Comparison of ENCODE assay signal across 1 cellular context in the genomic region with DNA sequence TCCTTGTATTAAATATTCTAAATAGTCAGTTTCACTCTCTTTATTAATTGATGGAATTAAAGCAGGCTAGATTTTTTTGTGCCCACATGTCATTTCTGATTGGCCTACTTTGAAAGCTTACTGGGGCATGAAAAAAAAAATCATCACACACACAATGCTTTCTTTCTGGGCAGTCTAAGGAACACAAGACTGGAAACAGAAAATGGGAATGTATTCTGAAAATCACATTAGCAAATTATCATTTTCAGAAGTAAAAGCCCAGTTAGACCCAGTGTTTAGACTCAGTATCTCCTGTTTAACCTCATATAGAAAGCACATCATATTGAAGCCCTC.
TF ChIP-seq lines count a peak whose summit lies in the region.

No MANE protein-coding gene starts in this region.

TF ChIP-seq in GM23338, 12 proteins besides CTCF, POLR2A, EP300 and RAD21 (continued from another document):
- TF ChIP-seq, protein P1, sequence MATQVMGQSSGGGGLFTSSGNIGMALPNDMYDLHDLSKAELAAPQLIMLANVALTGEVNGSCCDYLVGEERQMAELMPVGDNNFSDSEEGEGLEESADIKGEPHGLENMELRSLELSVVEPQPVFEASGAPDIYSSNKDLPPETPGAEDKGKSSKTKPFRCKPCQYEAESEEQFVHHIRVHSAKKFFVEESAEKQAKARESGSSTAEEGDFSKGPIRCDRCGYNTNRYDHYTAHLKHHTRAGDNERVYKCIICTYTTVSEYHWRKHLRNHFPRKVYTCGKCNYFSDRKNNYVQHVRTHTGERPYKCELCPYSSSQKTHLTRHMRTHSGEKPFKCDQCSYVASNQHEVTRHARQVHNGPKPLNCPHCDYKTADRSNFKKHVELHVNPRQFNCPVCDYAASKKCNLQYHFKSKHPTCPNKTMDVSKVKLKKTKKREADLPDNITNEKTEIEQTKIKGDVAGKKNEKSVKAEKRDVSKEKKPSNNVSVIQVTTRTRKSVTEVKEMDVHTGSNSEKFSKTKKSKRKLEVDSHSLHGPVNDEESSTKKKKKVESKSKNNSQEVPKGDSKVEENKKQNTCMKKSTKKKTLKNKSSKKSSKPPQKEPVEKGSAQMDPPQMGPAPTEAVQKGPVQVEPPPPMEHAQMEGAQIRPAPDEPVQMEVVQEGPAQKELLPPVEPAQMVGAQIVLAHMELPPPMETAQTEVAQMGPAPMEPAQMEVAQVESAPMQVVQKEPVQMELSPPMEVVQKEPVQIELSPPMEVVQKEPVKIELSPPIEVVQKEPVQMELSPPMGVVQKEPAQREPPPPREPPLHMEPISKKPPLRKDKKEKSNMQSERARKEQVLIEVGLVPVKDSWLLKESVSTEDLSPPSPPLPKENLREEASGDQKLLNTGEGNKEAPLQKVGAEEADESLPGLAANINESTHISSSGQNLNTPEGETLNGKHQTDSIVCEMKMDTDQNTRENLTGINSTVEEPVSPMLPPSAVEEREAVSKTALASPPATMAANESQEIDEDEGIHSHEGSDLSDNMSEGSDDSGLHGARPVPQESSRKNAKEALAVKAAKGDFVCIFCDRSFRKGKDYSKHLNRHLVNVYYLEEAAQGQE (IDR thresholded peaks at IDR 0.05; ENCODE audit: unreplicated experiment): no peak
- TF ChIP-seq ZNF462 (CRISPR knock-in tag; IDR thresholded peaks at IDR 0.05) (no peak), ZNF114 (CRISPR knock-in tag; IDR thresholded peaks at IDR 0.05) (no peak), ETS1 (IDR thresholded peaks at IDR 0.05) (no peak), EZH2phosphoT487 (IDR thresholded peaks at IDR 0.05; ENCODE audit: unreplicated experiment) (no peak)
